Comparison of ENCODE assay signal across 8 cellular contexts in genomic region chr10:43648083-43648391, GRCh38. TPM values are rescaled to one million over a fixed set of nuclear protein-coding genes. Genes with fewer than 3 reads are reported as not detected.
DNase-seq lines count a peak whose midpoint lies in the region; ATAC-seq and TF ChIP-seq lines count a peak whose summit lies in the region.

No MANE protein-coding gene starts in this region.

- TF ChIP-seq CTCF in activated B cell treated with CpG ODN at 0.5 μM for 24 hours (IDR thresholded peaks at IDR 0.05): no peak

- H3K4me3 Mint-ChIP-seq in activated B cell treated with CpG ODN at 0.5 μM for 24 hours: peak overlapping the region; percentile 94

- H3K4me1 Mint-ChIP-seq in activated B cell treated with CpG ODN at 0.5 μM for 24 hours: peaks cover 20% of the 10 kb centered on the region

- H3K36me3 Mint-ChIP-seq in activated B cell treated with CpG ODN at 0.5 μM for 24 hours (ENCODE audit: low read depth): peaks cover 41% of the 10 kb centered on the region

- peak overlapping the region; percentile 76 for H3K27ac Mint-ChIP-seq in activated B cell treated with CpG ODN at 0.5 μM for 24 hours

- no peak for ATAC-seq in activated B cell treated with CpG ODN at 0.5 μM for 24 hours (ENCODE audit: low read depth)
- ATAC-seq in GM19467 (IDR thresholded peaks at IDR 0.05; ENCODE audit: unreplicated experiment): no peak

- peaks cover 4% of the 10 kb centered on the region for H3K27me3 Mint-ChIP-seq in activated B cell treated with CpG ODN at 0.5 μM for 24 hours

- H3K9me3 Mint-ChIP-seq in activated B cell treated with CpG ODN at 0.5 μM for 24 hours: peaks cover 14% of the 10 kb centered on the region

- POLR2A ChIA-PET in activated B cell treated with CpG ODN at 0.5 μM for 24 hours (lab: Charles Lee): interaction anchor here (1.6 to 1.9 kb wide), 3 partner anchors 41 to 74 kb away, joined by 5 to 11 read pairs (median 6); partner anchors contain the start of genes ZNF239 and ZNF485

- H3K4me3 ChIP-seq in iPS-18a (ENCODE audit: low read length) (peak overlapping the region; percentile 53), subcutaneous abdominal adipose tissue (ENCODE audit: low read depth in 1 of 5, low read length in 5 of 5) (peak overlapping the region; percentile 73 to 86 (median 83))

- DNase-seq in NCI-H345 treated with DMSO at 0.1 percent for 48 hours (lab: John Stamatoyannopoulos, UW; ENCODE audit: unreplicated experiment) (peak; percentile 9), NCI-H345 (lab: John Stamatoyannopoulos, UW) (no peak), activated B cell treated with CpG ODN at 0.5 μM for 24 hours (no peak), HUDEP-2 (lab: John Stamatoyannopoulos, UW; ENCODE audit: unreplicated experiment in 76 of 76) (no peak)
- DNase-seq in stimulated activated CD4-positive, alpha-beta T cell treated with anti-CD3 and anti-CD28 coated beads, Interleukin-12 subunit alpha, Interleukin-12 subunit beta, amount 100 ng/mL, for 4 hours: no peak

- intact Hi-C loops in activated B cell treated with CpG ODN at 0.5 μM for 24 hours (cut with micrococcal nuclease): loop anchor here (1.0 to 5.0 kb wide), 11 partner anchors 42 to 1353 kb away; partner anchors contain the start of genes BMS1, CSGALNACT2, HNRNPF and ZNF22

- CTCF ChIA-PET in activated B cell treated with CpG ODN at 0.5 μM for 24 hours (lab: Charles Lee): interaction anchor here (1.5 kb wide), 1 partner anchor 22 kb away, joined by 3 read pairs; no protein-coding TSS in a partner anchor

- peaks cover 27% of the 10 kb centered on the region for H3K27me3 ChIP-seq in iPS-18a (ENCODE audit: control insufficient read depth, insufficient read depth, low read length)
- H3K27me3 ChIP-seq in subcutaneous abdominal adipose tissue (ENCODE audit: control insufficient read depth in 5 of 5, insufficient read depth in 4 of 5, low read length in 5 of 5): no peaks in the 10 kb centered on the region

- peaks cover 34% of the 10 kb centered on the region for H3K9me3 ChIP-seq in iPS-18a (ENCODE audit: control insufficient read depth, low read depth, low read length)
- H3K9me3 ChIP-seq in subcutaneous abdominal adipose tissue (ENCODE audit: control insufficient read depth in 5 of 5, low read length in 5 of 5): peaks cover 31 to 38% (median 37%) of the 10 kb centered on the region in 5 donors

- peaks cover 32% of the 10 kb centered on the region for H3K36me3 ChIP-seq in iPS-18a (ENCODE audit: control insufficient read depth, low read depth, low read length)
- H3K36me3 ChIP-seq in subcutaneous abdominal adipose tissue (ENCODE audit: control insufficient read depth in 5 of 5, insufficient read depth in 5 of 5, low read length in 5 of 5): peaks cover 24 to 34% (median 30%) of the 10 kb centered on the region in 5 donors

- H3K27ac ChIP-seq in iPS-18a (ENCODE audit: low read length) (no peak overlapping the region), subcutaneous abdominal adipose tissue (ENCODE audit: low read depth, low read length) (peak overlapping the region; percentile 65)

- no peaks in the 10 kb centered on the region for H3K4me1 ChIP-seq in iPS-18a (ENCODE audit: control insufficient read depth, low read depth, low read length)
- H3K4me1 ChIP-seq in subcutaneous abdominal adipose tissue (ENCODE audit: control insufficient read depth in 5 of 5, insufficient read depth in 5 of 5, low read length in 5 of 5): peaks cover 2 to 21% (median 16%) of the 10 kb centered on the region in 5 donors

- H3K9ac ChIP-seq in iPS-18a (ENCODE audit: low read length): peak overlapping the region; percentile 65
- peak overlapping the region; percentile 87 to 95 (median 88) for H3K9ac ChIP-seq in subcutaneous abdominal adipose tissue (ENCODE audit: low read length in 5 of 5)

RNA-seq across cellular contexts. Expression of gene ZNF32, which starts 0.6 kb away (rescaled TPM):
- 26.7 and 30.1 TPM in 2 replicates for total RNA-seq in activated B cell treated with CpG ODN at 0.5 μM for 24 hours

RNA-seq across cellular contexts. Expression of gene ZNF485, which starts 41.8 kb away (rescaled TPM):
- 7.6 and 9.0 TPM in 2 replicates for total RNA-seq in activated B cell treated with CpG ODN at 0.5 μM for 24 hours
